In genomic region chr7:119472398-119473038, GRCh38 we compare ENCODE assay signal across 15 cellular contexts.
DNase-seq lines count a peak whose midpoint lies in the region; ATAC-seq and TF ChIP-seq lines count a peak whose summit lies in the region.
"Had no signal": no experiment of that assay in that cellular context is flagged by ENCODE, and none has a peak within 500 bp of the region (broad histone marks: within the 10 kb centered on the region; RNA-seq: fewer than 3 reads in every experiment).

No MANE protein-coding gene starts in this region.

- ATAC-seq in GM19452 (IDR thresholded peaks at IDR 0.05; ENCODE audit: unreplicated experiment) = no peak
- ATAC-seq: esophagus mucosa had no signal

- no peak for TF ChIP-seq CTCF in 22Rv1 (IDR thresholded peaks at IDR 0.05)

- peak overlapping the region; percentile 63 for H3K27ac ChIP-seq in 22Rv1
- H3K27ac ChIP-seq: parathyroid adenoma, tibial nerve had no signal

- DNase-seq in NCI-H1092 treated with DMSO at 0.1 percent for 48 hours (lab: John Stamatoyannopoulos, UW) (peak; percentile 53), NCI-H526 treated with DMSO at 0.1 percent for 48 hours (lab: John Stamatoyannopoulos, UW) (peak; percentile 51), iPS-NIHi7 (ENCODE audit: extremely low spot score) (peak; percentile 27), SKM-1 treated with dmso at 0.1 percent for 144 hours (lab: John Stamatoyannopoulos, UW; ENCODE audit: unreplicated experiment) (no peak), HPDE6-E6E7 (ENCODE audit: extremely low spot score) (no peak), GOT3 (lab: John Stamatoyannopoulos, UW) (no peak)
- DNase-seq: ACHN; hippocampal formation; stimulated activated CD4-positive, alpha-beta T cell treated with anti-CD3 and anti-CD28 coated beads, Interleukin-15, amount 100 ng/mL, for 24 hours; SW 1271 had no signal

Comparison
In these comparisons a context has a peak if more than half of its experiments do, and no peak if none do; other contexts are left out.
1. DNase-seq: peak in NCI-H1092 treated with DMSO at 0.1 percent for 48 hours (single experiment), NCI-H526 treated with DMSO at 0.1 percent for 48 hours (single experiment) and iPS-NIHi7 (single experiment); none in SKM-1 treated with dmso at 0.1 percent for 144 hours (single experiment), HPDE6-E6E7 (single experiment) and GOT3 (single experiment).